ENCODE assay signal across 1 cellular context in the genomic region with DNA sequence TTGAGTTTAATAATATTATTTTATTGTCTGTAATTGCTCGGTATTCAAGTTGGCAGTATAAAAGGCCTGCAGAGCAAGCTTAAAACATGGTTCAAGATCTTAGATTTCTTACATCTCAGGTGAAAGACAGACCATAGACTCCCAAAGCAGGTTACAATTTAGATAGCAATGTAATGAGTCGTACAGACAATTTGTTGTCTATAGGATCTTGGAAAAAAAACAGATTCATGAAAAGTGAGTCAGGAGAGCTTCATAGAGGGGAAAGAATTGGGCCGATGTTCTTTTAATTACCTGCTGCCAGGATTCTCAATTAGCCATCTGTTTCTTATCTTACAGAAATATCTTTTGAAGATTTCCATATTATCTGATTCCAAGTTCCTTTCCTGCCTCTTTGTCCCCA.
TF ChIP-seq lines count a peak whose summit lies in the region.

No MANE protein-coding gene starts in this region.

TF ChIP-seq in SK-N-SH, 30 proteins besides CTCF, POLR2A, EP300 and RAD21:
- TF ChIP-seq FOSL2 (IDR thresholded peaks at IDR 0.05; ENCODE audit: borderline replicate concordance, low read depth) (peak; percentile 23; the same call in 1 of the 2 replicates), TCF12 (IDR thresholded peaks at IDR 0.05) (peak; percentile 41)
